Comparison of ENCODE assay signal across 8 cellular contexts in genomic region chr20:11716239-11716944, GRCh38.
DNase-seq lines count a peak whose midpoint lies in the region; ATAC-seq and TF ChIP-seq lines count a peak whose summit lies in the region.

No MANE protein-coding gene starts in this region.

- POLR2A ChIA-PET in A673 (lab: Charles Lee; ENCODE audit: low non-redundant PET), result no interaction called here
- POLR2A ChIA-PET in HEK293 (lab: Yijun Ruan, JAX), result interaction anchor here (0.8 kb wide), 1 partner anchor 1143 kb away, joined by 3 read pairs; no protein-coding TSS in a partner anchor

- H3K36me3 Mint-ChIP-seq in activated T-helper 2 cell treated with anti-CD3 and anti-CD28 coated beads, Interferon-gamma antibody, Interleukin-2, Interleukin-4, amounts not matched to agents 10 μg/mL and 5 μg/mL and 100 μg/mL, durations not matched to agents 14 hours and 24 hours and 36 hours (ENCODE audit: low read depth), result no peaks in the 10 kb centered on the region

- no peaks in the 10 kb centered on the region for H3K36me3 ChIP-seq in A673 (ENCODE audit: insufficient read depth, low read length, poor library complexity, severe bottlenecking)
- no peaks in the 10 kb centered on the region for H3K36me3 ChIP-seq in HEK293 (ENCODE audit: control insufficient read depth in 2 of 2, insufficient read depth in 1 of 2, low read length in 2 of 2)

- intact Hi-C loops in A673 (cut with micrococcal nuclease; ENCODE audit: unreplicated experiment) (no loop called here), lower leg skin (cut with DNase I; ENCODE audit: low total_unique reads) (no loop called here)
- intact Hi-C loops in activated T-helper 2 cell treated with anti-CD3 and anti-CD28 coated beads, Interferon-gamma antibody, Interleukin-2, Interleukin-4, amounts not matched to agents 10 μg/mL and 5 μg/mL and 100 μg/mL, durations not matched to agents 14 hours and 24 hours and 36 hours (cut with micrococcal nuclease), result no loop called here

- H3K9me3 Mint-ChIP-seq in activated T-helper 2 cell treated with anti-CD3 and anti-CD28 coated beads, Interferon-gamma antibody, Interleukin-2, Interleukin-4, amounts not matched to agents 10 μg/mL and 5 μg/mL and 100 μg/mL, durations not matched to agents 14 hours and 24 hours and 36 hours, result no peaks in the 10 kb centered on the region

- CTCF ChIA-PET in A673 (lab: Charles Lee) (no interaction called here), HEK293 (lab: Yijun Ruan, JAX) (interaction anchor here (0.6 to 2.0 kb wide), 12 partner anchors 10 to 688 kb away, joined by 3 to 9 read pairs (median 4); no protein-coding TSS in a partner anchor)

- H3K9me3 ChIP-seq in A673 (ENCODE audit: low read depth, low read length, poor library complexity, severe bottlenecking) (no peaks in the 10 kb centered on the region), HEK293 (ENCODE audit: control insufficient read depth, insufficient read depth, low read depth, low read length) (no peaks in the 10 kb centered on the region)

- no peak overlapping the region for H3K4me3 Mint-ChIP-seq in activated T-helper 2 cell treated with anti-CD3 and anti-CD28 coated beads, Interferon-gamma antibody, Interleukin-2, Interleukin-4, amounts not matched to agents 10 μg/mL and 5 μg/mL and 100 μg/mL, durations not matched to agents 14 hours and 24 hours and 36 hours (ENCODE audit: low read depth)

- DNase-seq in A673 (ENCODE audit: low spot score) (peak; percentile 60), RPMI7951 (ENCODE audit: low read depth) (peak; percentile 32), fibroblast of villous mesenchyme (ENCODE audit: low read depth) (peak; percentile 75), lower leg skin (ENCODE audit: low spot score in 2 of 2) (no peak)
- DNase-seq in activated T-helper 2 cell treated with anti-CD3 and anti-CD28 coated beads, Interferon-gamma antibody, Interleukin-2, Interleukin-4, amounts not matched to agents 10 μg/mL and 5 μg/mL and 100 μg/mL, durations not matched to agents 14 hours and 24 hours and 36 hours (ENCODE audit: low spot score), result no peak

- no peaks in the 10 kb centered on the region for H3K4me1 ChIP-seq in A673 (ENCODE audit: insufficient read depth, low read length, poor library complexity, severe bottlenecking)
- H3K4me1 ChIP-seq in HEK293 (ENCODE audit: control insufficient read depth, insufficient read depth, low read length), result no peaks in the 10 kb centered on the region

- no peak for TF ChIP-seq POLR2A in lower leg skin (IDR thresholded peaks at IDR 0.05)

- H3K27me3 ChIP-seq in A673 (replicated peaks; ENCODE audit: insufficient read depth, low read depth, low read length, poor library complexity), result peaks cover 4% of the 10 kb centered on the region

- H3K27ac Mint-ChIP-seq in activated T-helper 2 cell treated with anti-CD3 and anti-CD28 coated beads, Interferon-gamma antibody, Interleukin-2, Interleukin-4, amounts not matched to agents 10 μg/mL and 5 μg/mL and 100 μg/mL, durations not matched to agents 14 hours and 24 hours and 36 hours, result no peak overlapping the region

- no peak for ATAC-seq in GM21381 (IDR thresholded peaks at IDR 0.05; ENCODE audit: unreplicated experiment)
- ATAC-seq in GM19467 (IDR thresholded peaks at IDR 0.05; ENCODE audit: unreplicated experiment), result no peak

- TF ChIP-seq CTCF in A673 (conservative IDR thresholded peaks at IDR 0.05; ENCODE audit: low read depth, low read length) (peak; percentile 30; the same call in 1 of the 2 replicates), HEK293 (tag by site-specific recombination; IDR thresholded peaks at IDR 0.05) (peak; percentile 37; the same call in 1 of the 2 replicates), fibroblast of villous mesenchyme (IDR thresholded peaks at IDR 0.05; ENCODE audit: insufficient read depth, low read depth, low read length) (peak; percentile 61), lower leg skin (IDR thresholded peaks at IDR 0.05) (no peak)

- H3K4me3 ChIP-seq in A673 (ENCODE audit: low read depth, low read length, poor library complexity, severe bottlenecking), result no peak overlapping the region
- H3K4me3 ChIP-seq in HEK293 (ENCODE audit: low read depth, low read length), result no peak overlapping the region
- H3K4me3 ChIP-seq in fibroblast of villous mesenchyme (ENCODE audit: low read depth, low read length), result no peak overlapping the region
- H3K4me3 ChIP-seq in lower leg skin (ENCODE audit: low read depth, poor library complexity, severe bottlenecking), result no peak overlapping the region

- no peaks in the 10 kb centered on the region for H3K27me3 Mint-ChIP-seq in activated T-helper 2 cell treated with anti-CD3 and anti-CD28 coated beads, Interferon-gamma antibody, Interleukin-2, Interleukin-4, amounts not matched to agents 10 μg/mL and 5 μg/mL and 100 μg/mL, durations not matched to agents 14 hours and 24 hours and 36 hours (ENCODE audit: low read depth)

- H3K4me1 Mint-ChIP-seq in activated T-helper 2 cell treated with anti-CD3 and anti-CD28 coated beads, Interferon-gamma antibody, Interleukin-2, Interleukin-4, amounts not matched to agents 10 μg/mL and 5 μg/mL and 100 μg/mL, durations not matched to agents 14 hours and 24 hours and 36 hours (ENCODE audit: low read depth), result no peaks in the 10 kb centered on the region

- no TSS peak for BruUV-seq in A673 (replicated peaks; lab: Mats Ljungman, UMichigan)

- H3K27ac ChIP-seq in A673 (ENCODE audit: low read depth, low read length, poor library complexity, severe bottlenecking) (no peak overlapping the region), HEK293 (ENCODE audit: extremely low read depth, low read depth, low read length) (no peak overlapping the region)

- 51 to 58% methylated on average over 4 of the region's 4 CpGs for WGBS in lower leg skin, 2 donors

TF ChIP-seq in HEK293, 187 proteins besides CTCF, POLR2A, EP300 and RAD21:
- TF ChIP-seq ZNF398 (tag by site-specific recombination; IDR thresholded peaks at IDR 0.05) (no peak), ZNF692 (tag by site-specific recombination; IDR thresholded peaks at IDR 0.05) (no peak), ZNF707 (tag by site-specific recombination; IDR thresholded peaks at IDR 0.05) (no peak)

Comparison
In these comparisons a context has a peak if more than half of its experiments do, and no peak if none do; other contexts are left out.
1. DNase-seq: peak in A673 (single experiment), RPMI7951 (single experiment) and fibroblast of villous mesenchyme (single experiment); none in lower leg skin (0 of 2) and activated T-helper 2 cell treated with anti-CD3 and anti-CD28 coated beads, Interferon-gamma antibody, Interleukin-2, Interleukin-4, amounts not matched to agents 10 μg/mL and 5 μg/mL and 100 μg/mL, durations not matched to agents 14 hours and 24 hours and 36 hours (single experiment).
2. CTCF ChIP-seq: peak in A673 (single experiment), HEK293 (single experiment) and fibroblast of villous mesenchyme (single experiment); none in lower leg skin (0 of 3).